ENCODE assay signal across 7 cellular contexts in the genomic region with DNA sequence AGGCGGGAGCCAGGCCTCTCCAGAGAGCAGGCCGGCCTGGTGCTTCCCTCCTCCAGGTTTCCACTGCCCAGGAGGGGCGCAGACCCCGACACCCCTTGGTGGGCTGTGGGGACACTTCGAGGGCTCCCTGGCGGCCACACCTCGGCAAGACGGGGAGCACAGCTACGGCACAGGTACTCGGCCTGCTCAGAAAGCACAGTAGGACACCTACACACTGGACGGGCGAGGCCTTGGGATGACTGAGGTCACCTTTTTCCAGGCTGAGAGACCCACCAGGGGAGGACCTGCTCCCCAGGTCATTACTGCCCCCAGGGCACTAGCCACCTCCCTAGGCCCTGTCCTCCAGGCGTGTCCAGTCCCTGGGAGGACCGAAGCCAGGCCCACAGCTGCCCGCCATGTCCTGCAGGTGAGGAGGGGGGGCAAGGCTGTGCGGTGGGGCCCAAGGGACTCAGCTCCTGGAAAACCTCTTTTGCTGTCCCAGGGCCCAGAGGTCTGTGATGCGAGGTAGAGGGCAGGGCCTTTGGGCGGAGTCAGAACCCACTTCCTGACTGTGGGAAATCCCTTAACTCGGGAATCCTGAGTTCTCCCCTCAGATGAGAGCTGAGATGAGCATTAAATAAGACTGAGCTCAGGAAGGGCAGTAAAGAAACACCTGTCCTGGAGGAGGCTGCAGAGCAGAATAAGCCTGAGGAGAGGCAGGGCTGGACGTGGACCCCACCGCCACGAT.
DNase-seq lines count a peak whose midpoint lies in the region; ATAC-seq, FAIRE-seq and TF ChIP-seq lines count a peak whose summit lies in the region.
"Not testable (repeated sequence)": the region's sequence is repeated elsewhere in the genome, so short reads cannot be mapped to it uniquely, and the experiment has no call there.

No MANE protein-coding gene starts in this region.

- not testable (repeated sequence) for H2BK5ac ChIP-seq in mesendoderm (ENCODE audit: low read length)

- H3K79me2 ChIP-seq in HCT116 (ENCODE audit: insufficient read depth, low read length); hepatocyte; mesendoderm (ENCODE audit: control insufficient read depth, insufficient read depth, low read length): not testable (repeated sequence)

- H2BK120ac ChIP-seq in mesendoderm (ENCODE audit: low read depth, low read length) = not testable (repeated sequence)

- not testable (repeated sequence) for H3K27me3 ChIP-seq in HCT116 (ENCODE audit: insufficient read depth, low read length); Peyer's patch; bronchial epithelial cell (ENCODE audit: control insufficient read depth, insufficient read depth, low read length); hepatocyte; mesendoderm (ENCODE audit: insufficient read depth, low read length, poor library complexity); sigmoid colon

- H3K56ac ChIP-seq in mesendoderm (ENCODE audit: low read length) = not testable (repeated sequence)

- 91% methylated on average over 16 of the region's 22 CpGs for WGBS in hepatocyte (ENCODE audit: low lambda C conversion rate, missing lambda C conversion rate)
- WGBS in mesendoderm (ENCODE audit: extremely low coverage, insufficient coverage, low lambda C conversion rate) = no CpG with 5 or more reads among the region's 22 CpGs
- 82 to 91% methylated on average over 14 to 15 of the region's 22 CpGs for WGBS in sigmoid colon, 2 donors

- not testable (repeated sequence) for TF ChIP-seq EP300 in sigmoid colon (IDR thresholded peaks at IDR 0.05)

- not testable (repeated sequence) for H3K4me3 ChIP-seq in HCT116 (replicated peaks in 1 of 2; ENCODE audit: low read depth in 1 of 2, low read length in 2 of 2); Peyer's patch; bronchial epithelial cell (ENCODE audit: low read depth, low read length); hepatocyte; mesendoderm (ENCODE audit: low read length); sigmoid colon

- H3K9me3 ChIP-seq in HCT116 (ENCODE audit: control insufficient read depth in 1 of 2, insufficient read depth in 1 of 2, low read depth in 1 of 2, low read length in 2 of 2); Peyer's patch; hepatocyte (ENCODE audit: low read depth); sigmoid colon: not testable (repeated sequence)

- ATAC-seq in HCT116 = peak; percentile 31

- not testable (repeated sequence) for H3K9ac ChIP-seq in HCT116 (ENCODE audit: low read length); mesendoderm (ENCODE audit: low read length)

- not testable (repeated sequence) for TF ChIP-seq RAD21 in HCT116 (IDR thresholded peaks at IDR 0.05; ENCODE audit: low read depth)

- not testable (repeated sequence) for H2BK15ac ChIP-seq in mesendoderm (replicated peaks; ENCODE audit: low read depth)

- H3K79me1 ChIP-seq in mesendoderm (ENCODE audit: low read length) = not testable (repeated sequence)

- not testable (repeated sequence) for DNase-seq in HCT116 (ENCODE audit: low read depth, low spot score); bronchial epithelial cell (ENCODE audit: low read depth)
- peak in 2 of 3 donors; percentile 45 for DNase-seq in Peyer's patch
- peak; percentile 2 for DNase-seq in hepatocyte (ENCODE audit: low spot score)
- DNase-seq in mesendoderm = peak; percentile 0
- peak; percentile 56 for DNase-seq in sigmoid colon
- DNase-seq in ureter (ENCODE audit: low spot score) = peak; percentile 37

- RAD21 ChIA-PET in HCT116 (lab: Charles Lee; ENCODE audit: low non-redundant PET in 1 of 2, low total read pairs in 2 of 2, uncharacterized antibody in 2 of 2, unreplicated experiment in 2 of 2) = not testable (repeated sequence)

- not testable (repeated sequence) for H2AFZ ChIP-seq in HCT116 (ENCODE audit: low read depth, low read length, poor library complexity, severe bottlenecking); hepatocyte

- not testable (repeated sequence) for TF ChIP-seq POLR2A in HCT116 (IDR thresholded peaks at IDR 0.05; ENCODE audit: borderline replicate concordance, extremely low read depth, insufficient read depth, insufficient read length); Peyer's patch (IDR thresholded peaks at IDR 0.05); sigmoid colon (IDR thresholded peaks at IDR 0.05)

- H3K4me1 ChIP-seq in HCT116 (ENCODE audit: control insufficient read depth in 1 of 2, insufficient read depth in 2 of 2, low read length in 2 of 2); Peyer's patch; hepatocyte (ENCODE audit: insufficient read depth); mesendoderm (ENCODE audit: control insufficient read depth, low read depth, low read length); sigmoid colon: not testable (repeated sequence)

- POLR2A ChIA-PET in HCT116 (lab: Charles Lee) = not testable (repeated sequence)

- not testable (repeated sequence) for H3K23ac ChIP-seq in mesendoderm (ENCODE audit: low read length)

- H3K4me2 ChIP-seq in HCT116 (ENCODE audit: low read length); hepatocyte; mesendoderm (ENCODE audit: low read length): not testable (repeated sequence)

- peak; percentile 85 for FAIRE-seq in bronchial epithelial cell (lab: Jason Lieb, UNC)

- not testable (repeated sequence) for H3K9me2 ChIP-seq in HCT116 (ENCODE audit: insufficient read depth); hepatocyte (replicated peaks; ENCODE audit: insufficient read depth)

- not testable (repeated sequence) for H3K4ac ChIP-seq in mesendoderm (ENCODE audit: low read depth, low read length)

- CTCF ChIA-PET in HCT116 (lab: Charles Lee) = not testable (repeated sequence)

- intact Hi-C loops in HCT116 (cut with micrococcal nuclease); sigmoid colon (cut with DNase I): not testable (repeated sequence)

- not testable (repeated sequence) for H4K20me1 ChIP-seq in HCT116 (ENCODE audit: insufficient read depth); hepatocyte (ENCODE audit: insufficient read depth, poor library complexity, severe bottlenecking)

- not testable (repeated sequence) for TF ChIP-seq CTCF in HCT116 (IDR thresholded peaks at IDR 0.05 in 2 of 3, conservative IDR thresholded peaks at IDR 0.05 in 1 of 3; ENCODE audit: borderline replicate concordance in 1 of 3, insufficient read depth in 1 of 3, low read depth in 2 of 3, low read length in 2 of 3); Peyer's patch (IDR thresholded peaks at IDR 0.05); bronchial epithelial cell (IDR thresholded peaks at IDR 0.05; ENCODE audit: insufficient read depth, low read length, severe bottlenecking); hepatocyte (IDR thresholded peaks at IDR 0.05; ENCODE audit: poor library complexity); sigmoid colon (IDR thresholded peaks at IDR 0.05)

- not testable (repeated sequence) for H3K27ac ChIP-seq in HCT116 (ENCODE audit: low read depth, low read length); mesendoderm (ENCODE audit: low read depth, low read length); sigmoid colon
- H3K27ac ChIP-seq in Peyer's patch (peak overlapping the region in 3 of 4 donors; percentile 39 to 73 (median 62)), hepatocyte (peak overlapping the region; percentile 71)

- not testable (repeated sequence) for H4K5ac ChIP-seq in mesendoderm (ENCODE audit: low read length)

- H3K36me3 ChIP-seq in HCT116 (ENCODE audit: control insufficient read depth in 1 of 2, insufficient read depth in 2 of 2, low read length in 2 of 2); Peyer's patch; bronchial epithelial cell (ENCODE audit: control insufficient read depth, insufficient read depth, low read length); hepatocyte (replicated peaks; ENCODE audit: insufficient read depth, low read depth); mesendoderm (ENCODE audit: control insufficient read depth, insufficient read depth, low read length); sigmoid colon: not testable (repeated sequence)

- H3K18ac ChIP-seq in mesendoderm (ENCODE audit: low read length) = not testable (repeated sequence)

- H2AK5ac ChIP-seq in mesendoderm (ENCODE audit: low read length) = not testable (repeated sequence)

- not testable (repeated sequence) for H4K8ac ChIP-seq in mesendoderm (ENCODE audit: low read depth, low read length)

- not testable (repeated sequence) for BruUV-seq in HCT116 (replicated peaks; lab: Mats Ljungman, UMichigan)
